In the genomic region with DNA sequence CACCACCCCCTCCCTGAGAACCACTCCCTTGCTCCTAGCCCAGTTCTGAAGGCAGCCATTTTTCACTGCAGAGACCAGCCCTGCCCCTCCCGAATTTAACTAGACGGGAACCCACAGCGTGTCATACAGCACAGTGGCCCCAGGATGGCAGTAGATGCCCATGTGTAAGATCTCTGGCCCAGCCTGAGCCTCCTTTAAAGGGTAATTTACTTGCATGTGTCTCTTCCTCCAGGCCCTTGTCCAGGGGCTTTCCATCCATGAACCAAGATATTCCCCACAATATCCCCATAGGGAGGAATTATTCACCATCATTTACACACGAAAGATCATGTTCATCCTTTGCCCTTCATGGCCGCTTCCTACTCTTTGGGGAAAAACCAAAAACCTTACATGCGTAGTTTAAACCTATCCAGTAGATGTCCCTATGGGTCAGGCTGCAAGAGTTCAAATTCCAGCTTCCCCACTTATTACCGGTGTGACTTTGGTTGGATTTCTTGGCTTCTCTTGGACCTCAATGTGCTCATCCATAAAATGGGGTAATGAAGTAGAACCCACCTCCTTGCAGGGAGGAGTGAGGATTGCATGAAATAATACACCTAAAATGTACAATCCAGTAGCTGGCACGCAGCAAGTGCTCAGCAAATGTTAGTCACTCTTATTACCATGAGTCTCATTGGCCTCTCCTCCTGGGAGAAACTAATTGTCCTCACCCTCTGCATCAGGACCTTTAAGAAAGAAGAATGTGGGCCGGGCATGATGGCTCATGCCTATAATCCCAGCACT, we compare ENCODE assay signal across 1 cellular context.
TF ChIP-seq lines count a peak whose summit lies in the region.

No MANE protein-coding gene starts in this region.

TF ChIP-seq in HEK293, 187 proteins besides CTCF, POLR2A, EP300 and RAD21 (continued from another document and continues in another):
- TF ChIP-seq, protein P1, sequence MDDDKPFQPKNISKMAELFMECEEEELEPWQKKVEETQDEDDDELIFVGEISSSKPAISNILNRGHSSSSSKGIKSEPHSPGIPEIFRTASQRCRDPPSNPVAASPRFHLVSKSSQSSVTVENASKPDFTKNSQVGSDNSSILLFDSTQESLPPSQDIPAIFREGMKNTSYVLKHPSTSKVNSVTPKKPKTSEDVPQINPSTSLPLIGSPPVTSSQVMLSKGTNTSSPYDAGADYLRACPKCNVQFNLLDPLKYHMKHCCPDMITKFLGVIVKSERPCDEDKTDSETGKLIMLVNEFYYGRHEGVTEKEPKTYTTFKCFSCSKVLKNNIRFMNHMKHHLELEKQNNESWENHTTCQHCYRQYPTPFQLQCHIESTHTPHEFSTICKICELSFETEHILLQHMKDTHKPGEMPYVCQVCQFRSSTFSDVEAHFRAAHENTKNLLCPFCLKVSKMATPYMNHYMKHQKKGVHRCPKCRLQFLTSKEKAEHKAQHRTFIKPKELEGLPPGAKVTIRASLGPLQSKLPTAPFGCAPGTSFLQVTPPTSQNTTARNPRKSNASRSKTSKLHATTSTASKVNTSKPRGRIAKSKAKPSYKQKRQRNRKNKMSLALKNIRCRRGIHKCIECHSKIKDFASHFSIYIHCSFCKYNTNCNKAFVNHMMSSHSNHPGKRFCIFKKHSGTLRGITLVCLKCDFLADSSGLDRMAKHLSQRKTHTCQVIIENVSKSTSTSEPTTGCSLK (tag by site-specific recombination; IDR thresholded peaks at IDR 0.05): no peak
- 0 out of 2 replicates have a peak, but pooled peaks have one; percentile 40 for TF ChIP-seq ZEB2 (tag by site-specific recombination; IDR thresholded peaks at IDR 0.05)
- TF ChIP-seq, protein P2, sequence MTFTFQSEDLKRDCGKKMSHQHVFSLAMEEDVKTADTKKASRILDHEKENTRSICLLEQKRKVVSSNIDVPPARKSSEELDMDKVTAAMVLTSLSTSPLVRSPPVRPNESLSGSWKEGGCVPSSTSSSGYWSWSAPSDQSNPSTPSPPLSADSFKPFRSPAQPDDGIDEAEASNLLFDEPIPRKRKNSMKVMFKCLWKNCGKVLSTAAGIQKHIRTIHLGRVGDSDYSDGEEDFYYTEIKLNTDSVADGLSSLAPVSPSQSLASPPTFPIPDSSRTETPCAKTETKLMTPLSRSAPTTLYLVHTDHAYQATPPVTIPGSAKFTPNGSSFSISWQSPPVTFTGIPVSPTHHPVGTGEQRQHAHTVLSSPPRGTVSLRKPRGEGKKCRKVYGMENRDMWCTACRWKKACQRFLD (tag by site-specific recombination; IDR thresholded peaks at IDR 0.05): no peak
- no peak for TF ChIP-seq ZNF121 (tag by site-specific recombination; IDR thresholded peaks at IDR 0.05)
- TF ChIP-seq GLI2 (tag by site-specific recombination; IDR thresholded peaks at IDR 0.05; ENCODE audit: borderline replicate concordance, low read depth): no peak
- TF ChIP-seq, protein P3, sequence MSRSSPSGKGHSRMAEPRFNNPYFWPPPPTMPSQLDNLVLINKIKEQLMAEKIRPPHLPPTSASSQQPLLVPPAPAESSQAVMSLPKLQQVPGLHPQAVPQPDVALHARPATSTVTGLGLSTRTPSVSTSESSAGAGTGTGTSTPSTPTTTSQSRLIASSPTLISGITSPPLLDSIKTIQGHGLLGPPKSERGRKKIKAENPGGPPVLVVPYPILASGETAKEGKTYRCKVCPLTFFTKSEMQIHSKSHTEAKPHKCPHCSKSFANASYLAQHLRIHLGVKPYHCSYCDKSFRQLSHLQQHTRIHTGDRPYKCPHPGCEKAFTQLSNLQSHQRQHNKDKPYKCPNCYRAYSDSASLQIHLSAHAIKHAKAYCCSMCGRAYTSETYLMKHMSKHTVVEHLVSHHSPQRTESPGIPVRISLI (tag by site-specific recombination; IDR thresholded peaks at IDR 0.05): no peak
- TF ChIP-seq, protein P4, sequence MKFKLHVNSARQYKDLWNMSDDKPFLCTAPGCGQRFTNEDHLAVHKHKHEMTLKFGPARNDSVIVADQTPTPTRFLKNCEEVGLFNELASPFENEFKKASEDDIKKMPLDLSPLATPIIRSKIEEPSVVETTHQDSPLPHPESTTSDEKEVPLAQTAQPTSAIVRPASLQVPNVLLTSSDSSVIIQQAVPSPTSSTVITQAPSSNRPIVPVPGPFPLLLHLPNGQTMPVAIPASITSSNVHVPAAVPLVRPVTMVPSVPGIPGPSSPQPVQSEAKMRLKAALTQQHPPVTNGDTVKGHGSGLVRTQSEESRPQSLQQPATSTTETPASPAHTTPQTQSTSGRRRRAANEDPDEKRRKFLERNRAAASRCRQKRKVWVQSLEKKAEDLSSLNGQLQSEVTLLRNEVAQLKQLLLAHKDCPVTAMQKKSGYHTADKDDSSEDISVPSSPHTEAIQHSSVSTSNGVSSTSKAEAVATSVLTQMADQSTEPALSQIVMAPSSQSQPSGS (tag by site-specific recombination; IDR thresholded peaks at IDR 0.05; ENCODE audit: low read depth): no peak
- no peak for TF ChIP-seq ZFP37 (tag by site-specific recombination; IDR thresholded peaks at IDR 0.05)
- TF ChIP-seq ZFP41 (tag by site-specific recombination; IDR thresholded peaks at IDR 0.05; ENCODE audit: borderline replicate concordance): no peak
- no peak for TF ChIP-seq ZNF48 (tag by site-specific recombination; IDR thresholded peaks at IDR 0.05)
- no peak for TF ChIP-seq ZBTB26 (tag by site-specific recombination; optimal IDR thresholded peaks at IDR 0.05)
- TF ChIP-seq ZBTB17 (tag by site-specific recombination; IDR thresholded peaks at IDR 0.05): no peak
- TF ChIP-seq ZNF433 (tag by site-specific recombination; IDR thresholded peaks at IDR 0.05; ENCODE audit: low read depth): no peak
- no peak for TF ChIP-seq ZNF2 (tag by site-specific recombination; IDR thresholded peaks at IDR 0.05)
- no peak for TF ChIP-seq ZNF324 (tag by site-specific recombination; IDR thresholded peaks at IDR 0.05)
- no peak for TF ChIP-seq ZNF488 (tag by site-specific recombination; IDR thresholded peaks at IDR 0.05)
- TF ChIP-seq, protein P5, sequence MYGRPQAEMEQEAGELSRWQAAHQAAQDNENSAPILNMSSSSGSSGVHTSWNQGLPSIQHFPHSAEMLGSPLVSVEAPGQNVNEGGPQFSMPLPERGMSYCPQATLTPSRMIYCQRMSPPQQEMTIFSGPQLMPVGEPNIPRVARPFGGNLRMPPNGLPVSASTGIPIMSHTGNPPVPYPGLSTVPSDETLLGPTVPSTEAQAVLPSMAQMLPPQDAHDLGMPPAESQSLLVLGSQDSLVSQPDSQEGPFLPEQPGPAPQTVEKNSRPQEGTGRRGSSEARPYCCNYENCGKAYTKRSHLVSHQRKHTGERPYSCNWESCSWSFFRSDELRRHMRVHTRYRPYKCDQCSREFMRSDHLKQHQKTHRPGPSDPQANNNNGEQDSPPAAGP (tag by site-specific recombination; IDR thresholded peaks at IDR 0.05): 0 out of 2 replicates have a peak, but pooled peaks have one; percentile 39
- TF ChIP-seq GLIS2 (tag by site-specific recombination; IDR thresholded peaks at IDR 0.05): no peak
- TF ChIP-seq ZNF501 (tag by site-specific recombination; IDR thresholded peaks at IDR 0.05): 0 out of 2 replicates have a peak, but pooled peaks have one; percentile 18
- no peak for TF ChIP-seq SCRT1 (tag by site-specific recombination; IDR thresholded peaks at IDR 0.05; ENCODE audit: borderline replicate concordance)
- no peak for TF ChIP-seq ZNF426 (tag by site-specific recombination; IDR thresholded peaks at IDR 0.05)
- TF ChIP-seq PRDM1 (tag by site-specific recombination; IDR thresholded peaks at IDR 0.05): no peak
- TF ChIP-seq, protein P6, sequence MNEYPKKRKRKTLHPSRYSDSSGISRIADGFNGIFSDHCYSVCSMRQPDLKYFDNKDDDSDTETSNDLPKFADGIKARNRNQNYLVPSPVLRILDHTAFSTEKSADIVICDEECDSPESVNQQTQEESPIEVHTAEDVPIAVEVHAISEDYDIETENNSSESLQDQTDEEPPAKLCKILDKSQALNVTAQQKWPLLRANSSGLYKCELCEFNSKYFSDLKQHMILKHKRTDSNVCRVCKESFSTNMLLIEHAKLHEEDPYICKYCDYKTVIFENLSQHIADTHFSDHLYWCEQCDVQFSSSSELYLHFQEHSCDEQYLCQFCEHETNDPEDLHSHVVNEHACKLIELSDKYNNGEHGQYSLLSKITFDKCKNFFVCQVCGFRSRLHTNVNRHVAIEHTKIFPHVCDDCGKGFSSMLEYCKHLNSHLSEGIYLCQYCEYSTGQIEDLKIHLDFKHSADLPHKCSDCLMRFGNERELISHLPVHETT (tag by site-specific recombination; IDR thresholded peaks at IDR 0.05): no peak
- TF ChIP-seq ZNF664 (tag by site-specific recombination; IDR thresholded peaks at IDR 0.05): no peak
- TF ChIP-seq ZXDB (tag by site-specific recombination; IDR thresholded peaks at IDR 0.05): peak; percentile 40; the same call in 1 of the 2 replicates
- no peak for TF ChIP-seq RBAK (tag by site-specific recombination; IDR thresholded peaks at IDR 0.05)
- no peak for TF ChIP-seq ZNF248 (tag by site-specific recombination; IDR thresholded peaks at IDR 0.05)
- no peak for TF ChIP-seq ZNF26 (tag by site-specific recombination; IDR thresholded peaks at IDR 0.05)
- TF ChIP-seq ZFP3 (tag by site-specific recombination; IDR thresholded peaks at IDR 0.05; ENCODE audit: low read depth): no peak
- peak; percentile 43; the same call in 1 of the 2 replicates for TF ChIP-seq MZF1 (tag by site-specific recombination; IDR thresholded peaks at IDR 0.05; ENCODE audit: borderline replicate concordance)
- TF ChIP-seq ZNF114 (tag by site-specific recombination; IDR thresholded peaks at IDR 0.05): no peak
- no peak for TF ChIP-seq ZSCAN18 (tag by site-specific recombination; IDR thresholded peaks at IDR 0.05)
- TF ChIP-seq ZNF157 (tag by site-specific recombination; IDR thresholded peaks at IDR 0.05): no peak
- TF ChIP-seq ZNF133 (tag by site-specific recombination; IDR thresholded peaks at IDR 0.05): no peak
- no peak for TF ChIP-seq ZNF404 (tag by site-specific recombination; IDR thresholded peaks at IDR 0.05)
- peak; percentile 65; the same call in 1 of the 2 replicates for TF ChIP-seq ZFP69B (tag by site-specific recombination; IDR thresholded peaks at IDR 0.05)
- TF ChIP-seq ZNF658 (tag by site-specific recombination; IDR thresholded peaks at IDR 0.05): no peak
- no peak for TF ChIP-seq ZNF398 (tag by site-specific recombination; IDR thresholded peaks at IDR 0.05)
- TF ChIP-seq ZNF211 (tag by site-specific recombination; IDR thresholded peaks at IDR 0.05; ENCODE audit: low read depth): no peak
- TF ChIP-seq ZNF629 (tag by site-specific recombination; IDR thresholded peaks at IDR 0.05): no peak
- no peak for TF ChIP-seq ZNF610 (tag by site-specific recombination; IDR thresholded peaks at IDR 0.05; ENCODE audit: borderline replicate concordance)
- no peak for TF ChIP-seq ZNF16 (tag by site-specific recombination; IDR thresholded peaks at IDR 0.05; ENCODE audit: low read depth)
- TF ChIP-seq ZNF558 (tag by site-specific recombination; IDR thresholded peaks at IDR 0.05): no peak
- peak; percentile 43; the same call in 1 of the 2 replicates for TF ChIP-seq ZNF660 (tag by site-specific recombination; IDR thresholded peaks at IDR 0.05)
